15 cellular contexts compared by ENCODE assay signal in genomic region chr2:191167766-191168165, GRCh38. TPM values are rescaled to one million over a fixed set of nuclear protein-coding genes. Genes with fewer than 3 reads are reported as not detected.
A peak's percentile ranks its signal among the peaks of the same experiment; 100 is the strongest.
DNase-seq lines count a peak whose midpoint lies in the region; ATAC-seq and TF ChIP-seq lines count a peak whose summit lies in the region.
"Had no signal": no experiment of that assay in that cellular context is flagged by ENCODE, and none has a peak within 500 bp of the region (broad histone marks: within the 10 kb centered on the region; RNA-seq: fewer than 3 reads in every experiment).

No MANE protein-coding gene starts in this region.

- H3K27ac ChIP-seq in foreskin keratinocyte (peak overlapping the region; percentile 100), smooth muscle cell (ENCODE audit: low read depth) (no peak overlapping the region), SJCRH30 (no peak overlapping the region), ascending aorta (peak overlapping the region in 1 of 2 donors; percentile 9)
- H3K27ac ChIP-seq: dorsolateral prefrontal cortex, neutrophil, thoracic aorta, VCaP had no signal

- H4K20me1 ChIP-seq in smooth muscle cell (ENCODE audit: low read depth) = no peaks in the 10 kb centered on the region

- H3K4me2 ChIP-seq in smooth muscle cell = no peak overlapping the region

- H3F3A ChIP-seq in smooth muscle cell (ENCODE audit: low read depth) = peaks cover 18% of the 10 kb centered on the region

- H3K4me1 ChIP-seq in adipocyte (ENCODE audit: control insufficient read depth, insufficient read depth, low read length) (peaks cover 63% of the 10 kb centered on the region), foreskin keratinocyte (peaks cover 55% of the 10 kb centered on the region), smooth muscle cell (ENCODE audit: low read depth) (peaks cover 28% of the 10 kb centered on the region), SJCRH30 (peaks cover 18% of the 10 kb centered on the region), ascending aorta (peaks cover 7 to 28% of the 10 kb centered on the region in 2 donors)
- H3K4me1 ChIP-seq: HAP-1 had no signal

- intact Hi-C loops in ascending aorta (cut with DNase I) = loop anchor here (5.0 kb wide), 3 partner anchors 50 to 245 kb away; no protein-coding TSS in a partner anchor

- 61% methylated on average over 2 of the region's 2 CpGs for WGBS in smooth muscle cell (ENCODE audit: low lambda C conversion rate)

- H3K27me3 ChIP-seq in adipocyte (replicated peaks; ENCODE audit: control insufficient read depth, insufficient read depth, low read length) (no peaks in the 10 kb centered on the region), foreskin keratinocyte (no peaks in the 10 kb centered on the region), smooth muscle cell (ENCODE audit: low read depth) (no peaks in the 10 kb centered on the region), SJCRH30 (no peaks in the 10 kb centered on the region), ascending aorta (no peaks in the 10 kb centered on the region)
- H3K27me3 ChIP-seq: neutrophil had no signal

- H3K79me2 ChIP-seq in smooth muscle cell (ENCODE audit: low read depth) = no peaks in the 10 kb centered on the region

- no peak for ATAC-seq in foreskin keratinocyte

- TF ChIP-seq CTCF in foreskin keratinocyte (conservative IDR thresholded peaks at IDR 0.05) (no peak), smooth muscle cell (IDR thresholded peaks at IDR 0.05; ENCODE audit: borderline replicate concordance, insufficient read depth, poor library complexity, severe bottlenecking) (no peak), ascending aorta (IDR thresholded peaks at IDR 0.05) (no peak)

- DNase-seq in HCEC 1CT = peak; percentile 85
- DNase-seq in adipocyte (ENCODE audit: low read depth) = peak; percentile 87
- DNase-seq in foreskin keratinocyte = no peak
- no peak for DNase-seq in smooth muscle cell (lab: John Stamatoyannopoulos, UW; ENCODE audit: unreplicated experiment)
- DNase-seq in SJCRH30 = no peak
- no peak for DNase-seq in ascending aorta (ENCODE audit: low spot score in 2 of 2)
- no peak for DNase-seq in mesenteric fat pad (ENCODE audit: low spot score)
- DNase-seq: activated T-cell treated with anti-CD3 and anti-CD28 coated beads for 4 hours; dorsolateral prefrontal cortex; Kasumi-1; stimulated activated CD4-positive, alpha-beta T cell treated with anti-CD3 and anti-CD28 coated beads, Interleukin-4, amount 100 ng/mL, for 4 hours had no signal

- H3K4me3 ChIP-seq in adipocyte (ENCODE audit: low read length) (peak overlapping the region; percentile 40), smooth muscle cell (no peak overlapping the region), SJCRH30 (no peak overlapping the region), ascending aorta (no peak overlapping the region)
- H3K4me3 ChIP-seq: dorsolateral prefrontal cortex, HAP-1, thoracic aorta had no signal

- H3K36me3 ChIP-seq in adipocyte (ENCODE audit: control insufficient read depth, insufficient read depth, low read length, severe bottlenecking) (no peaks in the 10 kb centered on the region), smooth muscle cell (ENCODE audit: low read depth) (no peaks in the 10 kb centered on the region), SJCRH30 (no peaks in the 10 kb centered on the region), ascending aorta (no peaks in the 10 kb centered on the region)
- H3K36me3 ChIP-seq: HAP-1, neutrophil, thoracic aorta had no signal

- H3K9me3 ChIP-seq in adipocyte (ENCODE audit: control insufficient read depth, low read length) (no peaks in the 10 kb centered on the region), smooth muscle cell (replicated peaks; ENCODE audit: low read depth) (no peaks in the 10 kb centered on the region), SJCRH30 (replicated peaks) (no peaks in the 10 kb centered on the region), ascending aorta (no peaks in the 10 kb centered on the region)
- H3K9me3 ChIP-seq: HAP-1, neutrophil, thoracic aorta had no signal

- peak overlapping the region; percentile 53 for H2AFZ ChIP-seq in smooth muscle cell (ENCODE audit: low read depth)

- peak overlapping the region; percentile 64 for H3K9ac ChIP-seq in adipocyte (ENCODE audit: low read length)
- H3K9ac ChIP-seq in smooth muscle cell (ENCODE audit: low read depth) = no peak overlapping the region

RNA-seq across cellular contexts. Expression of gene STAT4, which starts 17.0 kb away (rescaled TPM):
- total RNA-seq in foreskin keratinocyte (0.46 and 0.71 TPM in 2 replicates), smooth muscle cell (0.85 and 8.4 TPM in 2 replicates), ascending aorta (0.85 TPM), mesenteric fat pad (4.1 TPM)
- polyA plus RNA-seq in foreskin keratinocyte (0.25 and 0.30 TPM in 2 replicates), smooth muscle cell (0.89 TPM in 1 of 2 replicates, not detected in the other)
- total RNA-seq in SJCRH30 (2014; rRNA removed; shearing (Covaris generic)) = 0.16 TPM in 1 of 2 replicates, not detected in the other

Comparison
In these comparisons a context has a peak if more than half of its experiments do, and no peak if none do; other contexts are left out.
1. DNase-seq: peak in HCEC 1CT (single experiment) and adipocyte (single experiment); none in foreskin keratinocyte (0 of 2), smooth muscle cell (single experiment), SJCRH30 (0 of 2), ascending aorta (0 of 2) and mesenteric fat pad (single experiment).